Comparison of ENCODE assay signal across 18 cellular contexts in genomic region chr15:58903232-58903631, GRCh38.
"Had no signal": no experiment of that assay in that cellular context is flagged by ENCODE, and none has a peak within 500 bp of the region (broad histone marks: within the 10 kb centered on the region; RNA-seq: fewer than 3 reads in every experiment).

No MANE protein-coding gene starts in this region.

- H3K27ac Mint-ChIP-seq: activated CD8-positive, alpha-beta memory T cell treated with anti-CD3 and anti-CD28 coated beads, Interleukin-2, amount 10 ng/mL, durations not matched to agents 7 days and 5 days; activated naive CD4-positive, alpha-beta T cell treated with anti-CD3 and anti-CD28 coated beads, Interleukin-2, amount 50 U/mL, for 72 hours; activated T-cell treated with anti-CD3 and anti-CD28 coated beads, Interleukin-2, amount 50 U/mL, for 24 hours; memory B cell; nephron had no signal

- ATAC-seq: activated CD8-positive, alpha-beta memory T cell treated with anti-CD3 and anti-CD28 coated beads, Interleukin-2, amount 10 ng/mL, durations not matched to agents 7 days and 5 days; activated naive CD4-positive, alpha-beta T cell treated with anti-CD3 and anti-CD28 coated beads, Interleukin-2, amount 50 U/mL, for 72 hours had no signal

- DNase-seq: activated CD4-positive, alpha-beta T cell treated with anti-CD3 and anti-CD28 coated beads, Interleukin-2, amount 50 U/mL, for 48 hours; activated CD8-positive, alpha-beta memory T cell treated with anti-CD3 and anti-CD28 coated beads, Interleukin-2, amount 10 ng/mL, durations not matched to agents 7 days and 5 days; activated effector memory CD4-positive, alpha-beta T cell treated with Interleukin-2 at 50 U/mL for 16 hours; activated T-cell treated with anti-CD3 and anti-CD28 coated beads, Interleukin-2, amount 50 U/mL, for 24 hours; amygdala; effector CD8-positive, alpha-beta T cell; foreskin melanocyte; kidney; left ventricle myocardium inferior; occipital lobe; T-helper 2 cell; thyroid gland; uterus had no signal

- H3K9me3 Mint-ChIP-seq: activated naive CD4-positive, alpha-beta T cell treated with anti-CD3 and anti-CD28 coated beads, Interleukin-2, amount 50 U/mL, for 72 hours; activated T-cell treated with anti-CD3 and anti-CD28 coated beads, Interleukin-2, amount 50 U/mL, for 24 hours; memory B cell; nephron had no signal

- H3K9me3 ChIP-seq: left ventricle myocardium inferior, thyroid gland, uterus had no signal

- H3K4me1 Mint-ChIP-seq: nephron had no signal

- H3K4me3 ChIP-seq: cardiac muscle cell, coronary artery, left ventricle myocardium inferior, thyroid gland, uterus had no signal

- H3K27me3 ChIP-seq: cardiac muscle cell, thyroid gland, uterus had no signal

- H3K4me1 ChIP-seq: uterus had no signal

- H3K27ac ChIP-seq: cardiac muscle cell, coronary artery, left ventricle myocardium inferior, thyroid gland, uterus had no signal

- H3K36me3 ChIP-seq: uterus had no signal

- H3K27me3 Mint-ChIP-seq: activated CD8-positive, alpha-beta memory T cell treated with anti-CD3 and anti-CD28 coated beads, Interleukin-2, amount 10 ng/mL, durations not matched to agents 7 days and 5 days; activated T-cell treated with anti-CD3 and anti-CD28 coated beads, Interleukin-2, amount 50 U/mL, for 24 hours; memory B cell had no signal

- H3K4me3 Mint-ChIP-seq: activated CD8-positive, alpha-beta memory T cell treated with anti-CD3 and anti-CD28 coated beads, Interleukin-2, amount 10 ng/mL, durations not matched to agents 7 days and 5 days; activated T-cell treated with anti-CD3 and anti-CD28 coated beads, Interleukin-2, amount 50 U/mL, for 24 hours; memory B cell; nephron had no signal
